Comparison of ENCODE assay signal across 20 cellular contexts in the genomic region with DNA sequence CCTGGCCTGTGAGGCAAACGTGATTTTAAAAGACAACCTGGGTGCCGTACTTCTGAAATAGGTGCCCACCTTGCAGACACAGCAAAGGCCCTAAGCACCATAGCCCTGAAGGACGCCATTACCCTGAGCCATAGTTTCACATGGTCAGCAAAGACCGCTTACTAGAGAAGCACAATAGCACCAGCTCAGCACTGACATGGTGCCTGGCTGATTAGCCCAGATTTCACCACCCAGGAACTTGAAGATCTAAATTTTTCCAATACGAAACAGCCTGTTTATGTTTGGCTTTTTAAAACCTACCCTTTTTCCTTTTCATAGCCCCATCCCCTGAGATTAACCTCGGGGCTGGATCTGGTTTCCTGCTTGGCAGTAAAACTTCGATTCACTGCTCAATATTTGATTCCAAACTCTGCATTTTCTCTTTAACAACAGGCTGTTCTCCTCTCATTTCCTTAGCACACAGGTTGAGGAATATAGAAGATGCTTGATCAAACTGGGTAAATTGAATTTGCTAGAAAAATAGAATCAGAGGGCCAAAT.
A peak's percentile ranks its signal among the peaks of the same experiment; 100 is the strongest.
DNase-seq lines count a peak whose midpoint lies in the region; ATAC-seq, FAIRE-seq and TF ChIP-seq lines count a peak whose summit lies in the region.
"Had no signal": no experiment of that assay in that cellular context is flagged by ENCODE, and none has a peak within 500 bp of the region (broad histone marks: within the 10 kb centered on the region; RNA-seq: fewer than 3 reads in every experiment).

No MANE protein-coding gene starts in this region.

- no peak for TF ChIP-seq EP300 in H1 (IDR thresholded peaks at IDR 0.05; ENCODE audit: borderline replicate concordance in 1 of 2, low read depth in 2 of 2, low read length in 2 of 2)

- H2BK120ac ChIP-seq in H1 (replicated peaks; ENCODE audit: low read depth, low read length), result no peak overlapping the region

- H3K18ac ChIP-seq in H1 (ENCODE audit: extremely low read depth, low read length), result no peak overlapping the region

- H2BK20ac ChIP-seq in H1 (ENCODE audit: low read length), result no peak overlapping the region

- POLR2A ChIA-PET in H1 (lab: Charles Lee; ENCODE audit: partially characterized antibody), result no interaction called here
- POLR2A ChIA-PET in T-cell (lab: Charles Lee), result no interaction called here

- peak overlapping the region; percentile 39; the same call in 1 of the 2 replicates for H2AK5ac ChIP-seq in H1 (ENCODE audit: low read depth, low read length)

- H3K14ac ChIP-seq in H1 (ENCODE audit: insufficient read length), result no peak overlapping the region

- H4K8ac ChIP-seq in H1 (ENCODE audit: extremely low read depth, insufficient read depth, low read length), result no peak overlapping the region

- H3K9me2 ChIP-seq in GM23248 (ENCODE audit: insufficient read depth), result no peaks in the 10 kb centered on the region

- H3K4me3 ChIP-seq in GM23248, result no peak overlapping the region
- no peak overlapping the region for H3K4me3 ChIP-seq in H1 (ENCODE audit: extremely low read depth in 1 of 4, insufficient read depth in 2 of 4, low read depth in 3 of 4, low read length in 4 of 4)
- H3K4me3 ChIP-seq in right cardiac atrium (ENCODE audit: low read length), result no peak overlapping the region
- H3K4me3 ChIP-seq in testis, result no peak overlapping the region
- H3K4me3 ChIP-seq: A549, K562, PC-9 had no signal

- no peak overlapping the region for H2BK5ac ChIP-seq in H1 (ENCODE audit: low read depth, low read length)

- TF ChIP-seq CTCF in H1 (IDR thresholded peaks at IDR 0.05; ENCODE audit: control extremely low read depth in 1 of 3, insufficient read depth in 1 of 3, low read depth in 1 of 3, low read length in 3 of 3), result no peak
- no peak for TF ChIP-seq CTCF in testis (IDR thresholded peaks at IDR 0.05)

- no peak overlapping the region for H3K4me3 Mint-ChIP-seq in T-cell
- H3K4me3 Mint-ChIP-seq: CD14-positive monocyte had no signal

- H3K27me3 Mint-ChIP-seq in T-cell, result peaks cover 7 to 9% of the 10 kb centered on the region in 2 donors

- H3K36me3 ChIP-seq in GM23248 (ENCODE audit: low read depth) (no peaks in the 10 kb centered on the region), H1 (ENCODE audit: control insufficient read depth in 2 of 4, insufficient read depth in 4 of 4, low read length in 3 of 4) (no peaks in the 10 kb centered on the region), testis (ENCODE audit: low read depth, missing control alignments) (no peaks in the 10 kb centered on the region)

- no peaks in the 10 kb centered on the region for H3F3A ChIP-seq in GM23248 (ENCODE audit: insufficient read depth)

- WGBS in GM23248 (ENCODE audit: low coverage in 1 of 2, low lambda C conversion rate in 2 of 2, missing lambda C conversion rate in 2 of 2), 2 experiments, result 66 to 68% methylated on average over 7 of the region's 7 CpGs
- WGBS in H1 (ENCODE audit: extremely low coverage in 1 of 2, insufficient coverage in 1 of 2, insufficient read length in 1 of 2, insufficient replicate concordance in 2 of 2, low coverage in 1 of 2, low lambda C conversion rate in 2 of 2, missing lambda C conversion rate in 1 of 2), 2 experiments, result 92% methylated on average over 7 of the region's 7 CpGs; no CpG with 5 or more reads in 1 of the 2 experiments
- 59% methylated on average over 7 of the region's 7 CpGs for WGBS in right cardiac atrium
- WGBS in testis, 2 donors, result 69 to 74% methylated on average over 7 of the region's 7 CpGs

- H3K23me2 ChIP-seq in H1 (ENCODE audit: low read depth, low read length), result no peaks in the 10 kb centered on the region

- in situ Hi-C loops in GM23248 (cut with MboI), result loop anchor here (10.0 to 25.0 kb wide), 2 partner anchors 155 to 742 kb away; no protein-coding TSS in a partner anchor

- H3K79me2 ChIP-seq in GM23248 (ENCODE audit: insufficient read depth), result no peaks in the 10 kb centered on the region
- no peaks in the 10 kb centered on the region for H3K79me2 ChIP-seq in H1 (ENCODE audit: control insufficient read depth in 1 of 2, insufficient read depth in 2 of 2, low read length in 2 of 2)

- H3K27ac Mint-ChIP-seq in T-cell, result no peak overlapping the region
- H3K27ac Mint-ChIP-seq: CD14-positive monocyte had no signal

- intact Hi-C loops in right cardiac atrium (cut with DNase I) (loop anchor here (2.0 to 10.0 kb wide), 4 partner anchors 155 to 288 kb away; partner anchors contain the start of gene DNER (in 1 of the 4)), testis (cut with DNase I; ENCODE audit: low total_unique reads) (no loop called here)

- no peak for TF ChIP-seq RAD21 in H1 (IDR thresholded peaks at IDR 0.05 in 1 of 2, conservative IDR thresholded peaks at IDR 0.05 in 1 of 2; ENCODE audit: low read depth in 2 of 2, low read length in 2 of 2)

- no peak overlapping the region for H2BK15ac ChIP-seq in H1 (ENCODE audit: low read length)

- no peak for TF ChIP-seq POLR2A in H1 (IDR thresholded peaks at IDR 0.05; ENCODE audit: control extremely low read depth in 1 of 2, low read depth in 2 of 2, low read length in 2 of 2)
- no peak for TF ChIP-seq POLR2A in testis (IDR thresholded peaks at IDR 0.05)

- H3K4me2 ChIP-seq in GM23248 (ENCODE audit: unreplicated experiment) (no peak overlapping the region), H1 (ENCODE audit: insufficient read depth in 1 of 2, low read depth in 2 of 2, low read length in 2 of 2) (no peak overlapping the region)
- H3K4me2 ChIP-seq: A549, PC-9 had no signal

- no peak overlapping the region for H4K91ac ChIP-seq in H1 (replicated peaks; ENCODE audit: insufficient read length, low read length)

- H2AFZ ChIP-seq in GM23248 (0 out of 2 replicates have a peak overlapping the region, but pooled peaks have one; percentile 23), H1 (ENCODE audit: low read length) (no peak overlapping the region)
- H2AFZ ChIP-seq: PC-9 had no signal

- H3K9ac ChIP-seq in GM23248 (no peak overlapping the region), H1 (replicated peaks in 1 of 4; ENCODE audit: extremely low read depth in 1 of 4, low read depth in 3 of 4, low read length in 3 of 4) (no peak overlapping the region)

- H3K27me3 ChIP-seq in GM23248 (replicated peaks; ENCODE audit: insufficient read depth) (no peaks in the 10 kb centered on the region), H1 (replicated peaks in 1 of 4; ENCODE audit: control insufficient read depth in 3 of 4, extremely low read depth in 1 of 4, insufficient read depth in 3 of 4, low read length in 3 of 4) (no peaks in the 10 kb centered on the region), right cardiac atrium (ENCODE audit: control insufficient read depth, insufficient read depth) (no peaks in the 10 kb centered on the region), testis (no peaks in the 10 kb centered on the region)

- H2BK12ac ChIP-seq in H1 (ENCODE audit: low read depth, low read length), result no peak overlapping the region

- no peak overlapping the region for H3K23ac ChIP-seq in H1 (ENCODE audit: insufficient read length)

- CTCF ChIA-PET in H1 (lab: Charles Lee; ENCODE audit: partially characterized antibody), result interaction anchor here (3.1 to 3.7 kb wide), 2 partner anchors 148 to 157 kb away, joined by 13 to 21 read pairs; no protein-coding TSS in a partner anchor
- CTCF ChIA-PET in T-cell (lab: Charles Lee), result no interaction called here

- no peaks in the 10 kb centered on the region for H3K79me1 ChIP-seq in H1 (ENCODE audit: low read depth, low read length)

- no peaks in the 10 kb centered on the region for H3K9me3 Mint-ChIP-seq in T-cell

- H4K20me1 ChIP-seq in GM23248 (ENCODE audit: insufficient read depth) (no peaks in the 10 kb centered on the region), H1 (replicated peaks in 1 of 2; ENCODE audit: control insufficient read depth in 1 of 2, insufficient read depth in 2 of 2, low read length in 2 of 2) (no peaks in the 10 kb centered on the region)

- no peaks in the 10 kb centered on the region for H3K4me1 Mint-ChIP-seq in T-cell

- no peak overlapping the region for H3K4ac ChIP-seq in H1 (replicated peaks; ENCODE audit: insufficient read length, low read depth, low read length)

- no peak overlapping the region for H4K5ac ChIP-seq in H1 (ENCODE audit: insufficient read length, low read depth, low read length)

- H3K36me3 Mint-ChIP-seq in T-cell, result no peaks in the 10 kb centered on the region

- no peak overlapping the region for H3K27ac ChIP-seq in GM23248
- H3K27ac ChIP-seq in H1 (ENCODE audit: low read depth, low read length), result no peak overlapping the region
- H3K27ac ChIP-seq in right cardiac atrium (ENCODE audit: low read length), result peak overlapping the region; percentile 30
- H3K27ac ChIP-seq in testis, result peak overlapping the region; percentile 9 to 54
- H3K27ac ChIP-seq: HL-60, PC-9 had no signal

- H3K4me1 ChIP-seq in GM23248 (ENCODE audit: insufficient read depth) (no peaks in the 10 kb centered on the region), H1 (replicated peaks in 1 of 4; ENCODE audit: control insufficient read depth in 3 of 4, insufficient read depth in 4 of 4, low read length in 3 of 4) (no peaks in the 10 kb centered on the region), right cardiac atrium (ENCODE audit: control insufficient read depth, insufficient read depth, low read length) (no peaks in the 10 kb centered on the region), testis (peaks cover 3% of the 10 kb centered on the region)
- H3K4me1 ChIP-seq: Caco-2 had no signal

- FAIRE-seq in H1 (lab: Jason Lieb, UNC), result no peak
- FAIRE-seq: A549, GM18507, K562 had no signal

- no peak overlapping the region for H3K56ac ChIP-seq in H1 (replicated peaks; ENCODE audit: insufficient read length, low read depth, low read length)

- H3K9me3 ChIP-seq in GM23248 (ENCODE audit: low read depth), result no peaks in the 10 kb centered on the region
- no peaks in the 10 kb centered on the region for H3K9me3 ChIP-seq in H1 (ENCODE audit: insufficient read depth in 2 of 2, low read depth in 1 of 2, low read length in 1 of 2)
- no peaks in the 10 kb centered on the region for H3K9me3 ChIP-seq in right cardiac atrium (ENCODE audit: control insufficient read depth, low read length)
- no peaks in the 10 kb centered on the region for H3K9me3 ChIP-seq in testis
- H3K9me3 ChIP-seq: Caco-2 had no signal

- ATAC-seq in right cardiac atrium (peak; percentile 25 to 78), HG03175 (IDR thresholded peaks at IDR 0.05; ENCODE audit: unreplicated experiment) (no peak), T-cell (replicated peaks in 1 of 4) (no peak)
- ATAC-seq: A549, HCT116, K562 had no signal

- DNase-seq in GM23248 (no peak), H1 (ENCODE audit: low read depth in 1 of 2, low spot score in 2 of 2) (no peak), right cardiac atrium (peak in 2 of 3 donors; percentile 35 to 65), testis (no peak), NCI-H345 (lab: John Stamatoyannopoulos, UW) (no peak), T-cell (no peak)
- DNase-seq in central memory CD4-positive, alpha-beta T cell, result no peak
- DNase-seq: Caco-2, NCI-H1092, NCI-H1694, NCI-H69, PC-9, SHP77 had no signal

TF ChIP-seq in H1, 55 proteins besides CTCF, POLR2A, EP300 and RAD21 (continues in another document):
- TF ChIP-seq RBBP5 (IDR thresholded peaks at IDR 0.05; ENCODE audit: borderline replicate concordance, low read depth, low read length), result no peak

Comparison
In these comparisons a context has a peak if more than half of its experiments do, and no peak if none do; other contexts are left out.
1. DNase-seq: peak in right cardiac atrium (2 of 3); none in GM23248 (single experiment), H1 (0 of 2), testis (single experiment), NCI-H345 (single experiment), T-cell (0 of 34) and central memory CD4-positive, alpha-beta T cell (single experiment).
2. H3K27ac ChIP-seq: peak in right cardiac atrium (single experiment) and testis (2 of 2); none in GM23248 (single experiment) and H1 (single experiment).
3. ATAC-seq: peak in right cardiac atrium (2 of 2); none in HG03175 (single experiment) and T-cell (0 of 4).